In genomic region chr6:49551126-49551865, GRCh38 we compare ENCODE assay signal across 8 cellular contexts. TPM values are rescaled to one million over a fixed set of nuclear protein-coding genes. Genes with fewer than 3 reads are reported as not detected.
DNase-seq lines count a peak whose midpoint lies in the region; ATAC-seq, FAIRE-seq and TF ChIP-seq lines count a peak whose summit lies in the region.

No MANE protein-coding gene starts in this region.

- peaks cover 26% of the 10 kb centered on the region for H3K27me3 Mint-ChIP-seq in activated T-helper 17 cell treated with anti-CD3 and anti-CD28 coated beads, Interleukin-2, amount 50 U/mL, for 72 hours

- H3K4me3 ChIP-seq in HUES48 (ENCODE audit: low read depth, low read length) = peak overlapping the region; percentile 77

- peak; percentile 53 for ATAC-seq in GM21529 (IDR thresholded peaks at IDR 0.05; ENCODE audit: unreplicated experiment)
- ATAC-seq in activated T-helper 17 cell treated with anti-CD3 and anti-CD28 coated beads, Interleukin-2, amount 50 U/mL, for 72 hours (replicated peaks) = peak; percentile 67
- ATAC-seq in left ventricle myocardium superior = peak; percentile 14
- peak; percentile 60 for ATAC-seq in sciatic nerve

- FAIRE-seq in GM12891 (lab: Jason Lieb, UNC) = no peak

- peak overlapping the region; percentile 86 for H3K4me3 Mint-ChIP-seq in activated T-helper 17 cell treated with anti-CD3 and anti-CD28 coated beads, Interleukin-2, amount 50 U/mL, for 72 hours

- H3K27ac ChIP-seq in HUES48 (ENCODE audit: low read depth, low read length) = peak overlapping the region; percentile 94

- H3K27ac Mint-ChIP-seq in activated T-helper 17 cell treated with anti-CD3 and anti-CD28 coated beads, Interleukin-2, amount 50 U/mL, for 72 hours = no peak overlapping the region

- peaks cover 40% of the 10 kb centered on the region for H3K4me1 ChIP-seq in HUES48 (ENCODE audit: control insufficient read depth, insufficient read depth, low read length)

- peaks cover 20% of the 10 kb centered on the region; the same call in 1 of the 2 replicates for H3K36me3 ChIP-seq in HUES48 (ENCODE audit: control insufficient read depth, insufficient read depth, low read length)

- H3K4me1 Mint-ChIP-seq in activated T-helper 17 cell treated with anti-CD3 and anti-CD28 coated beads, Interleukin-2, amount 50 U/mL, for 72 hours = peaks cover 11% of the 10 kb centered on the region

- no peaks in the 10 kb centered on the region for H3K36me3 Mint-ChIP-seq in activated T-helper 17 cell treated with anti-CD3 and anti-CD28 coated beads, Interleukin-2, amount 50 U/mL, for 72 hours (ENCODE audit: low read depth)

- H3K9me3 ChIP-seq in HUES48 (ENCODE audit: control insufficient read depth, insufficient read depth, low read length) = no peaks in the 10 kb centered on the region

- no peak for TF ChIP-seq POLR2A in GM12891 (IDR thresholded peaks at IDR 0.05; ENCODE audit: low read depth, low read length)

- peak overlapping the region; percentile 80 for H3K9ac ChIP-seq in HUES48 (ENCODE audit: low read depth, low read length)

- H3K27me3 ChIP-seq in HUES48 (ENCODE audit: control insufficient read depth, insufficient read depth, low read length) = peaks cover 58% of the 10 kb centered on the region

- intact Hi-C loops in left ventricle myocardium superior (cut with micrococcal nuclease) (no loop called here), sciatic nerve (cut with DNase I) (no loop called here)

- H3K9me3 Mint-ChIP-seq in activated T-helper 17 cell treated with anti-CD3 and anti-CD28 coated beads, Interleukin-2, amount 50 U/mL, for 72 hours = no peaks in the 10 kb centered on the region

- peak; percentile 6 for DNase-seq in GM12891 (ENCODE audit: insufficient read length, low spot score)
- peak; percentile 30 for DNase-seq in left ventricle myocardium superior
- no peak for DNase-seq in sciatic nerve (ENCODE audit: low spot score)
- no peak for DNase-seq in NCI-H2107 treated with DMSO at 0.1 percent for 48 hours (lab: John Stamatoyannopoulos, UW; ENCODE audit: unreplicated experiment)
- no peak for DNase-seq in COR-L47 (lab: John Stamatoyannopoulos, UW)

TF ChIP-seq in GM12891, 5 proteins besides CTCF, POLR2A, EP300 and RAD21:
- TF ChIP-seq SPI1 (IDR thresholded peaks at IDR 0.05; ENCODE audit: low read depth, low read length) (no peak), PAX5 (IDR thresholded peaks at IDR 0.05; ENCODE audit: insufficient read depth, low read length, severe bottlenecking) (no peak), POLR2AphosphoS5 (IDR thresholded peaks at IDR 0.05; ENCODE audit: low read depth, low read length) (no peak), POU2F2 (IDR thresholded peaks at IDR 0.05; ENCODE audit: low read depth, low read length) (no peak), TAF1 (IDR thresholded peaks at IDR 0.05; ENCODE audit: low read depth, low read length) (no peak)

RNA-seq across cellular contexts. Expression of gene C6orf141, which starts 0.8 kb away (rescaled TPM):
- polyA plus RNA-seq in GM12891 (2012; ENCODE audit: low read depth, missing spikeins) = not detected
- not detected for total RNA-seq in activated T-helper 17 cell treated with anti-CD3 and anti-CD28 coated beads, Interleukin-2, amount 50 U/mL, for 72 hours
- 0.32 TPM for total RNA-seq in left ventricle myocardium superior
- 7.6 TPM for total RNA-seq in sciatic nerve

RNA-seq across cellular contexts. Expression of gene GLYATL3, which starts 51.6 kb away (rescaled TPM):
- not detected for polyA plus RNA-seq in GM12891 (2012; ENCODE audit: low read depth, missing spikeins)
- total RNA-seq in activated T-helper 17 cell treated with anti-CD3 and anti-CD28 coated beads, Interleukin-2, amount 50 U/mL, for 72 hours = not detected
- total RNA-seq in left ventricle myocardium superior (not detected), sciatic nerve (not detected)

Comparison
In these comparisons a context has a peak if more than half of its experiments do, and no peak if none do; other contexts are left out.
1. DNase-seq: peak in GM12891 (single experiment) and left ventricle myocardium superior (single experiment); none in sciatic nerve (single experiment), NCI-H2107 treated with DMSO at 0.1 percent for 48 hours (single experiment) and COR-L47 (single experiment).
2. ATAC-seq: peak in every context shown above with its lines; median percentile 67 in activated T-helper 17 cell treated with anti-CD3 and anti-CD28 coated beads, Interleukin-2, amount 50 U/mL, for 72 hours; 60 in sciatic nerve; 53 in GM21529; 14 in left ventricle myocardium superior.